8 cellular contexts compared by ENCODE assay signal in genomic region chr17:67477687-67478086, GRCh38.
DNase-seq lines count a peak whose midpoint lies in the region; ATAC-seq and TF ChIP-seq lines count a peak whose summit lies in the region.

No MANE protein-coding gene starts in this region.

- DNase-seq in HCT116 (ENCODE audit: low read depth, low spot score) (peak; percentile 43), epithelial cell of esophagus (ENCODE audit: low read depth) (peak; percentile 85), iPS-NIHi11 (ENCODE audit: low spot score) (no peak), NCI-H82 treated with DMSO at 0.1 percent for 48 hours (lab: John Stamatoyannopoulos, UW; ENCODE audit: unreplicated experiment) (no peak), GF-D8 (lab: John Stamatoyannopoulos, UW) (no peak), COLO829 (ENCODE audit: low spot score) (no peak)
- peak; percentile 87 for DNase-seq in activated CD8-positive, alpha-beta T cell treated with anti-CD3 and anti-CD28 coated beads for 36 hours
- peak; percentile 23 to 64 for DNase-seq in stimulated activated CD4-positive, alpha-beta T cell treated with anti-CD3 and anti-CD28 coated beads, Interleukin-4, amount 100 ng/mL, for 4 hours

- POLR2A ChIA-PET in HCT116 (lab: Charles Lee), result no interaction called here
- POLR2A ChIA-PET in activated CD8-positive, alpha-beta T cell treated with anti-CD3 and anti-CD28 coated beads for 36 hours (lab: Charles Lee), result interaction anchor here (0.6 to 10.6 kb wide), 12 partner anchors 8 to 323 kb away, joined by 3 to 86 read pairs (median 5); partner anchors contain the start of gene PITPNC1

- H3K9me3 Mint-ChIP-seq in activated CD8-positive, alpha-beta T cell treated with anti-CD3 and anti-CD28 coated beads for 36 hours, result no peaks in the 10 kb centered on the region

- peak overlapping the region; percentile 33 for H2AFZ ChIP-seq in HCT116 (ENCODE audit: low read depth, low read length, poor library complexity, severe bottlenecking)

- CTCF ChIA-PET in HCT116 (lab: Charles Lee), result interaction anchor here (1.2 kb wide), 1 partner anchor 99 kb away, joined by 5 read pairs; no protein-coding TSS in a partner anchor
- CTCF ChIA-PET in activated CD8-positive, alpha-beta T cell treated with anti-CD3 and anti-CD28 coated beads for 36 hours (lab: Charles Lee), result interaction anchor here (0.6 to 7.7 kb wide), 10 partner anchors 10 to 102 kb away, joined by 3 to 201 read pairs (median 4); partner anchors contain the start of gene PITPNC1

- H3K27ac Mint-ChIP-seq in activated CD8-positive, alpha-beta T cell treated with anti-CD3 and anti-CD28 coated beads for 36 hours, result peak overlapping the region; percentile 97

- no peaks in the 10 kb centered on the region for H3K9me2 ChIP-seq in HCT116 (ENCODE audit: insufficient read depth)

- BruUV-seq in HCT116 (replicated peaks; lab: Mats Ljungman, UMichigan), result no TSS peak

- H3K36me3 Mint-ChIP-seq in activated CD8-positive, alpha-beta T cell treated with anti-CD3 and anti-CD28 coated beads for 36 hours (ENCODE audit: low read depth), result peaks cover 5% of the 10 kb centered on the region

- H3K4me1 Mint-ChIP-seq in activated CD8-positive, alpha-beta T cell treated with anti-CD3 and anti-CD28 coated beads for 36 hours (ENCODE audit: low read depth), result peaks cover 75% of the 10 kb centered on the region

- peak overlapping the region; percentile 34 for H3K9ac ChIP-seq in HCT116 (ENCODE audit: low read length)

- intact Hi-C loops in HCT116 (cut with micrococcal nuclease), result no loop called here
- intact Hi-C loops in activated CD8-positive, alpha-beta T cell treated with anti-CD3 and anti-CD28 coated beads for 36 hours (cut with micrococcal nuclease), result loop anchor here (2.0 to 5.0 kb wide), 2 partner anchors 45 to 93 kb away; no protein-coding TSS in a partner anchor

- TF ChIP-seq CTCF in HCT116 (IDR thresholded peaks at IDR 0.05 in 2 of 3, conservative IDR thresholded peaks at IDR 0.05 in 1 of 3; ENCODE audit: borderline replicate concordance in 1 of 3, insufficient read depth in 1 of 3, low read depth in 2 of 3, low read length in 2 of 3) (no peak), epithelial cell of esophagus (IDR thresholded peaks at IDR 0.05; ENCODE audit: insufficient read depth, low read depth, low read length, missing control alignments) (no peak)
- TF ChIP-seq CTCF in activated CD8-positive, alpha-beta T cell treated with anti-CD3 and anti-CD28 coated beads for 36 hours (IDR thresholded peaks at IDR 0.05), result no peak

- peaks cover 13 to 54% of the 10 kb centered on the region in 2 experiments for H3K4me1 ChIP-seq in HCT116 (ENCODE audit: control insufficient read depth in 1 of 2, insufficient read depth in 2 of 2, low read length in 2 of 2)

- TF ChIP-seq POLR2A in HCT116 (IDR thresholded peaks at IDR 0.05; ENCODE audit: borderline replicate concordance, extremely low read depth, insufficient read depth, insufficient read length), result no peak

- no peaks in the 10 kb centered on the region for H3K9me3 ChIP-seq in HCT116 (ENCODE audit: control insufficient read depth in 1 of 2, insufficient read depth in 1 of 2, low read depth in 1 of 2, low read length in 2 of 2)

- ATAC-seq in HCT116, result peak; percentile 47
- ATAC-seq in activated CD8-positive, alpha-beta T cell treated with anti-CD3 and anti-CD28 coated beads for 36 hours, result peak; percentile 77

- no peak overlapping the region for H3K4me3 ChIP-seq in HCT116 (replicated peaks in 1 of 2; ENCODE audit: low read depth in 1 of 2, low read length in 2 of 2)
- H3K4me3 ChIP-seq in epithelial cell of esophagus (ENCODE audit: low read length), result no peak overlapping the region

- no peaks in the 10 kb centered on the region for H3K27me3 ChIP-seq in HCT116 (ENCODE audit: insufficient read depth, low read length)

- H3K27me3 Mint-ChIP-seq in activated CD8-positive, alpha-beta T cell treated with anti-CD3 and anti-CD28 coated beads for 36 hours, result no peaks in the 10 kb centered on the region

- RAD21 ChIA-PET in HCT116 (lab: Charles Lee; ENCODE audit: low non-redundant PET in 1 of 2, low total read pairs in 2 of 2, uncharacterized antibody in 2 of 2, unreplicated experiment in 2 of 2), result interaction anchor here in 1 of 2 experiments (0.6 kb wide), 1 partner anchor 69 kb away, joined by 6 read pairs; no protein-coding TSS in a partner anchor

- no peak overlapping the region for H3K27ac ChIP-seq in HCT116 (ENCODE audit: low read depth, low read length)

- H3K36me3 ChIP-seq in HCT116 (ENCODE audit: control insufficient read depth in 1 of 2, insufficient read depth in 2 of 2, low read length in 2 of 2), result no peaks in the 10 kb centered on the region

- H3K4me2 ChIP-seq in HCT116 (ENCODE audit: low read length), result peak overlapping the region; percentile 66

- peak overlapping the region; percentile 80 for H3K4me3 Mint-ChIP-seq in activated CD8-positive, alpha-beta T cell treated with anti-CD3 and anti-CD28 coated beads for 36 hours

- TF ChIP-seq RAD21 in HCT116 (IDR thresholded peaks at IDR 0.05; ENCODE audit: low read depth), result 0 out of 2 replicates have a peak, but pooled peaks have one; percentile 23

- H3K79me2 ChIP-seq in HCT116 (ENCODE audit: insufficient read depth, low read length), result peaks cover 21% of the 10 kb centered on the region; the same call in 1 of the 2 replicates

- no peaks in the 10 kb centered on the region for H4K20me1 ChIP-seq in HCT116 (ENCODE audit: insufficient read depth)

TF ChIP-seq in HCT116, 20 proteins besides CTCF, POLR2A, EP300 and RAD21:
- TF ChIP-seq FOSL1 (IDR thresholded peaks at IDR 0.05; ENCODE audit: low read depth) (peak; percentile 86), POLR2AphosphoS5 (IDR thresholded peaks at IDR 0.05; ENCODE audit: low read depth, low read length) (peak; percentile 56; the same call in 1 of the 2 replicates), SRF (IDR thresholded peaks at IDR 0.05; ENCODE audit: low read depth) (no peak), YY1 (IDR thresholded peaks at IDR 0.05; ENCODE audit: extremely low read depth, insufficient replicate concordance, low read depth, low read length) (no peak), JUND (IDR thresholded peaks at IDR 0.05) (peak; percentile 67), SP1 (IDR thresholded peaks at IDR 0.05; ENCODE audit: low read depth) (peak; percentile 71), MAX (IDR thresholded peaks at IDR 0.05) (peak; percentile 59; the same call in 1 of the 2 replicates), CBX3 (IDR thresholded peaks at IDR 0.05; ENCODE audit: low read depth) (0 out of 2 replicates have a peak, but pooled peaks have one; percentile 33)

Comparison
In these comparisons a context has a peak if more than half of its experiments do, and no peak if none do; other contexts are left out.
1. DNase-seq: peak in HCT116 (single experiment), activated CD8-positive, alpha-beta T cell treated with anti-CD3 and anti-CD28 coated beads for 36 hours (single experiment), epithelial cell of esophagus (single experiment) and stimulated activated CD4-positive, alpha-beta T cell treated with anti-CD3 and anti-CD28 coated beads, Interleukin-4, amount 100 ng/mL, for 4 hours (2 of 2); none in iPS-NIHi11 (single experiment), NCI-H82 treated with DMSO at 0.1 percent for 48 hours (single experiment), GF-D8 (single experiment) and COLO829 (single experiment).